8 cellular contexts compared by ENCODE assay signal in genomic region chr2:164560181-164560792, GRCh38.
DNase-seq lines count a peak whose midpoint lies in the region; ATAC-seq, FAIRE-seq and TF ChIP-seq lines count a peak whose summit lies in the region.

No MANE protein-coding gene starts in this region.

- no peak overlapping the region for H3K27ac ChIP-seq in MM.1S (ENCODE audit: low read length)

- H3K4me1 ChIP-seq in MM.1S (ENCODE audit: low read length) = no peaks in the 10 kb centered on the region

- H3K9me2 ChIP-seq in MM.1S (replicated peaks; ENCODE audit: insufficient read depth, low read length) = no peaks in the 10 kb centered on the region

- DNase-seq in MM.1S = peak; percentile 66
- peak; percentile 30 for DNase-seq in MCF 10A (ENCODE audit: unreplicated experiment)
- peak; percentile 27 for DNase-seq in midbrain (lab: John Stamatoyannopoulos, UW)
- DNase-seq in activated CD4-positive, alpha-beta T cell treated with anti-CD3 and anti-CD28 coated beads for 48 hours = no peak
- DNase-seq in stimulated activated naive B cell treated with anti-CD40 and anti-IgM and Interleukin-4, amounts not matched to agents 10 μg/mL and 1 μg/mL and 100 μg/mL, for 72 hours = no peak

- POLR2A ChIA-PET in MCF 10A (lab: Yijun Ruan, JAX) = interaction anchor here (0.5 to 1.2 kb wide), 5 partner anchors 22 to 515 kb away, joined by 3 to 4 read pairs (median 3); no protein-coding TSS in a partner anchor

- H3K36me3 ChIP-seq in MM.1S (replicated peaks; ENCODE audit: insufficient read depth, low read length) = no peaks in the 10 kb centered on the region

- no peak overlapping the region for H3K27ac Mint-ChIP-seq in MCF 10A (ENCODE audit: low read depth, unreplicated experiment)
- no peak overlapping the region for H3K27ac Mint-ChIP-seq in stimulated activated naive B cell treated with anti-CD40 and anti-IgM and Interleukin-4, amounts not matched to agents 10 μg/mL and 1 μg/mL and 100 μg/mL, for 72 hours

- no peaks in the 10 kb centered on the region for H3K4me1 Mint-ChIP-seq in MCF 10A (ENCODE audit: insufficient read depth, unreplicated experiment)
- H3K4me1 Mint-ChIP-seq in stimulated activated naive B cell treated with anti-CD40 and anti-IgM and Interleukin-4, amounts not matched to agents 10 μg/mL and 1 μg/mL and 100 μg/mL, for 72 hours = peaks cover 6 to 11% of the 10 kb centered on the region in 2 donors

- H3K79me2 ChIP-seq in MM.1S (ENCODE audit: low read length) = no peaks in the 10 kb centered on the region

- intact Hi-C loops in MCF 10A (cut with micrococcal nuclease) = loop anchor here (1.0 kb wide), 3 partner anchors 40 to 157 kb away; no protein-coding TSS in a partner anchor

- peak; percentile 92 for FAIRE-seq in A204.1 (lab: Jason Lieb, UNC)

- no peak overlapping the region for H2AFZ ChIP-seq in MM.1S (ENCODE audit: low read length)

- no peak overlapping the region for H3K9ac ChIP-seq in MM.1S (ENCODE audit: low read length)

- TF ChIP-seq CTCF in GM12875 (IDR thresholded peaks at IDR 0.05; ENCODE audit: borderline replicate concordance, insufficient read depth, low read depth, low read length) (peak; percentile 42; the same call in 1 of the 2 replicates), MM.1S (IDR thresholded peaks at IDR 0.05; ENCODE audit: low read length) (peak; percentile 71), MCF 10A (IDR thresholded peaks at IDR 0.05; ENCODE audit: unreplicated experiment) (peak; percentile 70)

- no peaks in the 10 kb centered on the region for H3K9me3 Mint-ChIP-seq in MCF 10A (ENCODE audit: unreplicated experiment)
- no peaks in the 10 kb centered on the region for H3K9me3 Mint-ChIP-seq in stimulated activated naive B cell treated with anti-CD40 and anti-IgM and Interleukin-4, amounts not matched to agents 10 μg/mL and 1 μg/mL and 100 μg/mL, for 72 hours

- H3K27me3 ChIP-seq in MM.1S (replicated peaks; ENCODE audit: insufficient read depth, low read length) = no peaks in the 10 kb centered on the region

- CTCF ChIA-PET in MCF 10A (lab: Yijun Ruan, JAX) = interaction anchor here (0.6 to 3.7 kb wide), 57 partner anchors 9 to 1405 kb away, joined by 3 to 67 read pairs (median 4); no protein-coding TSS in a partner anchor

- H3K36me3 Mint-ChIP-seq in MCF 10A (ENCODE audit: insufficient read depth, unreplicated experiment) = no peaks in the 10 kb centered on the region
- H3K36me3 Mint-ChIP-seq in stimulated activated naive B cell treated with anti-CD40 and anti-IgM and Interleukin-4, amounts not matched to agents 10 μg/mL and 1 μg/mL and 100 μg/mL, for 72 hours = no peaks in the 10 kb centered on the region

- no peaks in the 10 kb centered on the region for H3F3A ChIP-seq in MM.1S (ENCODE audit: insufficient read depth, low read length)

- no peaks in the 10 kb centered on the region for H3K27me3 Mint-ChIP-seq in MCF 10A (ENCODE audit: insufficient read depth, unreplicated experiment)
- H3K27me3 Mint-ChIP-seq in stimulated activated naive B cell treated with anti-CD40 and anti-IgM and Interleukin-4, amounts not matched to agents 10 μg/mL and 1 μg/mL and 100 μg/mL, for 72 hours = no peaks in the 10 kb centered on the region

- no peak for ATAC-seq in stimulated activated naive B cell treated with anti-CD40 and anti-IgM and Interleukin-4, amounts not matched to agents 10 μg/mL and 1 μg/mL and 100 μg/mL, for 72 hours (replicated peaks)
- ATAC-seq in GM18520 (IDR thresholded peaks at IDR 0.05; ENCODE audit: unreplicated experiment) = no peak

- H3K4me3 ChIP-seq in GM12875 (ENCODE audit: low read depth, low read length) (no peak overlapping the region), MM.1S (ENCODE audit: low read length) (no peak overlapping the region)

- BruUV-seq in MCF 10A (replicated peaks; lab: Mats Ljungman, UMichigan) = no TSS peak

- no peaks in the 10 kb centered on the region for H3K9me3 ChIP-seq in MM.1S (replicated peaks; ENCODE audit: insufficient read depth, low read length)

- H3K4me3 Mint-ChIP-seq in MCF 10A (ENCODE audit: unreplicated experiment) = no peak overlapping the region
- H3K4me3 Mint-ChIP-seq in stimulated activated naive B cell treated with anti-CD40 and anti-IgM and Interleukin-4, amounts not matched to agents 10 μg/mL and 1 μg/mL and 100 μg/mL, for 72 hours = no peak overlapping the region

- no peaks in the 10 kb centered on the region for H4K20me1 ChIP-seq in MM.1S (ENCODE audit: insufficient read depth, low read length)

- no peak overlapping the region for H3K4me2 ChIP-seq in MM.1S (ENCODE audit: low read depth, low read length)

Comparison
In these comparisons a context has a peak if more than half of its experiments do, and no peak if none do; other contexts are left out.
1. DNase-seq: peak in MM.1S (single experiment), MCF 10A (single experiment) and midbrain (single experiment); none in activated CD4-positive, alpha-beta T cell treated with anti-CD3 and anti-CD28 coated beads for 48 hours (single experiment) and stimulated activated naive B cell treated with anti-CD40 and anti-IgM and Interleukin-4, amounts not matched to agents 10 μg/mL and 1 μg/mL and 100 μg/mL, for 72 hours (single experiment).
2. Peak in every context shown above with its lines, with median percentiles within 50 percentile points of each other: CTCF ChIP-seq.